21 cellular contexts compared by ENCODE assay signal in genomic region chr17:63023049-63023448, GRCh38.
"Had no signal": no experiment of that assay in that cellular context is flagged by ENCODE, and none has a peak within 500 bp of the region (broad histone marks: within the 10 kb centered on the region; RNA-seq: fewer than 3 reads in every experiment).

No MANE protein-coding gene starts in this region.

- ATAC-seq: activated CD8-positive, alpha-beta T cell treated with anti-CD3 and anti-CD28 coated beads, Interleukin-2, amount 10 ng/mL, durations not matched to agents 7 days and 5 days; Right ventricle myocardium inferior; T-helper 17 cell; WTC11 had no signal

- DNase-seq: activated CD4-positive, alpha-beta T cell treated with anti-CD3 and anti-CD28 coated beads for 48 hours; activated CD4-positive, alpha-beta T cell treated with anti-CD3 and anti-CD28 coated beads, Interleukin-2, amount 50 U/mL, for 4 hours; activated CD4-positive, CD25-positive, alpha-beta regulatory T cell treated with anti-CD3 and anti-CD28 coated beads, Interleukin-2, amount 50 U/mL, for 72 hours; activated CD8-positive, alpha-beta memory T cell treated with anti-CD3 and anti-CD28 coated beads, Interleukin-2, amount 50 U/mL, for 48 hours; activated CD8-positive, alpha-beta T cell treated with anti-CD3 and anti-CD28 coated beads, Interleukin-2, amount 10 ng/mL, durations not matched to agents 7 days and 5 days; activated T-cell treated with anti-CD3 and anti-CD28 coated beads, Interleukin-2, amount 50 U/mL, for 1 hour; aorta; caudate nucleus; MG63; NCI-H1105 treated with DMSO at 0.1 percent for 48 hours; NCI-H1436 treated with DMSO at 0.1 percent for 48 hours; NCI-H187; NCI-H2081; NCI-H446; NCI-H524; T-helper 17 cell; T-helper 9 cell had no signal

- H3K27ac ChIP-seq: breast epithelium, KMS-11 had no signal
